Comparison of ENCODE assay signal across 27 cellular contexts in the genomic region with DNA sequence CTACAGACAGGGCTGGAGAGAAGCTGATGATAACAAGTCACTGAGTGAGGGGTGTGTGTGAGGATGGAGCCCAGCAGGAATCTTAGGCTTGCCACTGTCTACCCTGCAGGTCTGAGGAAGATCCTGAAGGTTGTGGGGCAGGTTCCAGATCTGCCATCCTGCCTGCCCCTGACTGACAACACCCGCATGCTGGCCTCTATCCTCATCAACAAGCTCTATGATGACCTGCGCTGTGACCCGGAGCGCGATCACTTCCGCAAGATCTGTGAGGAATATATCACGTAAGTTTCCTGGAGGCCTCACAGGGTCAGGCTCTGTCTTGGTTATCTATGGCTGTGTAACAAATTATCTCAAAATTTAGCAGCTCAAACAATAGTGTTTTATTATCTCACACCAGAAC. TPM values are rescaled to one million over a fixed set of nuclear protein-coding genes. Genes with fewer than 3 reads are reported as not detected.
"Had no signal": no experiment of that assay in that cellular context is flagged by ENCODE, and none has a peak within 500 bp of the region (broad histone marks: within the 10 kb centered on the region; RNA-seq: fewer than 3 reads in every experiment).

No MANE protein-coding gene starts in this region.

- H3K27ac Mint-ChIP-seq: stimulated activated naive CD8-positive, alpha-beta T cell treated with anti-CD3 and anti-CD28 coated beads, Interleukin-15, amount 100 ng/mL, for 72 hours had no signal

- H3K27me3 Mint-ChIP-seq: naive thymus-derived CD8-positive, alpha-beta T cell; stimulated activated naive CD8-positive, alpha-beta T cell treated with anti-CD3 and anti-CD28 coated beads, Interleukin-15, amount 100 ng/mL, for 72 hours had no signal

- DNase-seq: effector CD4-positive, alpha-beta T cell; foreskin melanocyte; head of caudate nucleus; left colon; left ventricle myocardium superior; mesendoderm; naive thymus-derived CD8-positive, alpha-beta T cell; posterior cingulate gyrus; stimulated activated CD4-positive, alpha-beta T cell treated with anti-CD3 and anti-CD28 coated beads, Interleukin-12 subunit alpha, Interleukin-12 subunit beta, amount 100 ng/mL, for 4 hours; stimulated activated naive CD8-positive, alpha-beta T cell treated with anti-CD3 and anti-CD28 coated beads, Interleukin-15, amount 100 ng/mL, for 72 hours; transverse colon; uterus had no signal

- H3K9me3 Mint-ChIP-seq: neural crest cell; stimulated activated naive CD8-positive, alpha-beta T cell treated with anti-CD3 and anti-CD28 coated beads, Interleukin-15, amount 100 ng/mL, for 72 hours had no signal

- H3K4me3 ChIP-seq: coronary artery, hepatocyte, lung, skin epidermis, thoracic aorta, transverse colon, uterus had no signal

- H3K27ac ChIP-seq: coronary artery, hepatocyte, skin epidermis, thoracic aorta, transverse colon, uterus had no signal

- H3K9me3 ChIP-seq: thoracic aorta, transverse colon, uterus had no signal

- H3K36me3 ChIP-seq: thoracic aorta, transverse colon, uterus had no signal

- H3K4me3 Mint-ChIP-seq: naive thymus-derived CD8-positive, alpha-beta T cell; neural crest cell; stimulated activated naive CD8-positive, alpha-beta T cell treated with anti-CD3 and anti-CD28 coated beads, Interleukin-15, amount 100 ng/mL, for 72 hours had no signal

- H3K4me1 ChIP-seq: transverse colon, uterus had no signal

- H3K27me3 ChIP-seq: transverse colon, uterus had no signal

- ATAC-seq: left colon; left ventricle myocardium superior; naive thymus-derived CD8-positive, alpha-beta T cell; sciatic nerve; stimulated activated naive CD8-positive, alpha-beta T cell treated with anti-CD3 and anti-CD28 coated beads, Interleukin-15, amount 100 ng/mL, for 72 hours had no signal

- H3K4me1 Mint-ChIP-seq: neural crest cell had no signal

- H3K36me3 Mint-ChIP-seq: naive thymus-derived CD8-positive, alpha-beta T cell had no signal

RNA-seq across cellular contexts. Expression of a gene that starts 16.3 kb away (rescaled TPM):
- total RNA-seq: chondrocyte, hepatocyte, kidney epithelial cell, left colon, neural crest cell, osteocyte, pulmonary artery endothelial cell, subcutaneous adipose tissue, thoracic aorta had no signal
- polyA plus RNA-seq: hepatocyte had no signal

RNA-seq across cellular contexts. Expression of a gene that starts 30.3 kb away (rescaled TPM):
- total RNA-seq: chondrocyte, dermis microvascular lymphatic vessel endothelial cell, hepatocyte, kidney epithelial cell, left colon, left ventricle myocardium superior, lung, mononuclear cell, neural crest cell, osteocyte, pulmonary artery endothelial cell, sciatic nerve, subcutaneous adipose tissue, thoracic aorta, transverse colon, uterus had no signal
- polyA plus RNA-seq: esophagus, hepatocyte had no signal

RNA-seq across cellular contexts. Expression of a gene that starts 42.5 kb away (rescaled TPM):
- total RNA-seq: chondrocyte; hepatocyte; kidney epithelial cell; left colon; left ventricle myocardium superior; lung; mononuclear cell; naive thymus-derived CD8-positive, alpha-beta T cell; neural crest cell; osteocyte; pulmonary artery endothelial cell; sciatic nerve; subcutaneous adipose tissue; thoracic aorta; transverse colon; uterus had no signal
- polyA plus RNA-seq: hepatocyte; lung; naive thymus-derived CD8-positive, alpha-beta T cell had no signal
